In the genomic region with DNA sequence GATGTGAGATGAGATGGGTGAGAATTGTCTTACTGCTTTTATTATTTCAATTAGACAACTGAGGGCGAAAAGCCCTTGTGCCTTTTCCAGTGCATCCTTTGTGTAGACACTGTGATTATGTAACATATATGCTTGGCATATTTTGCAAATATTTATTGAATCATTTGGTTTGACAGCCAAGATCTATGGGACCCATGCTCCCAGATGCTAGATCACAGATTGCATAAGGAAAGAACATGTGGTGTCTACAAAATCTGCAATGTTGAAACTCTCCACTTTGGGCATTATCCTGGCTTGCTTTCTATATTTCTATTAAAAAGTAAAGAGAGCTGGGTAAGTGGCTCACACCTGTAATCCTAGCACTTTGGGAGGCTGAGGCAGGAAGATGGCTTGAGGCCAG, we compare ENCODE assay signal across 21 cellular contexts. TPM values are rescaled to one million over a fixed set of nuclear protein-coding genes. Genes with fewer than 3 reads are reported as not detected.
"Had no signal": no experiment of that assay in that cellular context is flagged by ENCODE, and none has a peak within 500 bp of the region (broad histone marks: within the 10 kb centered on the region; RNA-seq: fewer than 3 reads in every experiment).

No MANE protein-coding gene starts in this region.

- DNase-seq: effector memory CD4-positive, alpha-beta T cell; foreskin keratinocyte; kidney; left cardiac atrium; left ventricle myocardium inferior; lower lobe of right lung; mesenchymal stem cell; midbrain; posterior cingulate gyrus; sigmoid colon; stimulated activated CD4-positive, alpha-beta T cell treated with anti-CD3 and anti-CD28 coated beads, Interleukin-2, amount 100 ng/mL, for 24 hours; stimulated activated CD4-positive, alpha-beta T cell treated with anti-CD3 and anti-CD28 coated beads, Interleukin-4, amount 100 ng/mL, for 4 hours; stimulated activated naive CD4-positive, alpha-beta T cell; stomach; substantia nigra; transverse colon had no signal

- H3K4me1 ChIP-seq: foreskin keratinocyte had no signal

- H3K4me3 ChIP-seq: left ventricle myocardium inferior, lower lobe of right lung, sigmoid colon, skin epidermis, stomach, thoracic aorta, transverse colon had no signal

- H3K9me3 ChIP-seq: left ventricle myocardium inferior, lower lobe of right lung, neutrophil, sigmoid colon, stomach, thoracic aorta, transverse colon had no signal

- H3K36me3 ChIP-seq: left ventricle myocardium inferior, lower lobe of right lung, neutrophil, sigmoid colon, stomach, thoracic aorta, transverse colon had no signal

- H3K27ac ChIP-seq: foreskin keratinocyte, left ventricle myocardium inferior, lower lobe of right lung, neutrophil, sigmoid colon, skin epidermis, stomach, thoracic aorta, transverse colon had no signal

- H3K27me3 ChIP-seq: foreskin keratinocyte, neutrophil, sigmoid colon, stomach had no signal

- ATAC-seq: esophagus mucosa, foreskin keratinocyte, left cardiac atrium, lower lobe of right lung had no signal

RNA-seq across cellular contexts. Expression of a gene that starts 23.2 kb away (rescaled TPM):
- total RNA-seq: esophagus mucosa, foreskin keratinocyte, pulmonary artery endothelial cell had no signal
- polyA plus RNA-seq: foreskin keratinocyte had no signal
